Comparison of ENCODE assay signal across 14 cellular contexts in genomic region chr12:106740813-106741212, GRCh38.
"Had no signal": no experiment of that assay in that cellular context is flagged by ENCODE, and none has a peak within 500 bp of the region (broad histone marks: within the 10 kb centered on the region; RNA-seq: fewer than 3 reads in every experiment).

No MANE protein-coding gene starts in this region.

- H3K27ac ChIP-seq: brain microvascular endothelial cell, psoas muscle, sigmoid colon had no signal

- H3K4me1 Mint-ChIP-seq: activated naive CD8-positive, alpha-beta T cell treated with anti-CD3 and anti-CD28 coated beads for 36 hours; memory B cell had no signal

- H3K4me1 ChIP-seq: psoas muscle, sigmoid colon had no signal

- H3K9me3 ChIP-seq: psoas muscle, sigmoid colon had no signal

- H3K9me3 Mint-ChIP-seq: activated naive CD8-positive, alpha-beta T cell treated with anti-CD3 and anti-CD28 coated beads for 36 hours; dendritic cell treated with granulocyte-macrophage colony-stimulating factor and Interleukin-4, amounts not matched to agents 40 ng/mL and 50 ng/mL, for 4 days; memory B cell; nephron progenitor cell had no signal

- H3K27me3 Mint-ChIP-seq: activated naive CD8-positive, alpha-beta T cell treated with anti-CD3 and anti-CD28 coated beads for 36 hours had no signal

- DNase-seq: activated CD4-positive, CD25-positive, alpha-beta regulatory T cell; activated naive CD8-positive, alpha-beta T cell treated with anti-CD3 and anti-CD28 coated beads for 36 hours; activated T-cell treated with anti-CD3 and anti-CD28 coated beads, Interleukin-2, amount 50 U/mL, for 1 hour; hippocampal formation; nephron progenitor cell; psoas muscle; sigmoid colon; stimulated activated CD4-positive, alpha-beta T cell treated with anti-CD3 and anti-CD28 coated beads, Interleukin-2, amount 100 ng/mL, for 24 hours; stimulated activated naive CD4-positive, alpha-beta T cell; substantia nigra; T-helper 9 cell had no signal

- H3K4me3 ChIP-seq: psoas muscle, sigmoid colon had no signal

- H3K36me3 ChIP-seq: brain microvascular endothelial cell, sigmoid colon had no signal

- H3K27ac Mint-ChIP-seq: activated naive CD8-positive, alpha-beta T cell treated with anti-CD3 and anti-CD28 coated beads for 36 hours; dendritic cell treated with granulocyte-macrophage colony-stimulating factor and Interleukin-4, amounts not matched to agents 40 ng/mL and 50 ng/mL, for 4 days; memory B cell; nephron progenitor cell had no signal

- H3K4me3 Mint-ChIP-seq: activated naive CD8-positive, alpha-beta T cell treated with anti-CD3 and anti-CD28 coated beads for 36 hours; dendritic cell treated with granulocyte-macrophage colony-stimulating factor and Interleukin-4, amounts not matched to agents 40 ng/mL and 50 ng/mL, for 4 days; memory B cell; nephron progenitor cell had no signal

- ATAC-seq: psoas muscle had no signal

- H3K36me3 Mint-ChIP-seq: activated naive CD8-positive, alpha-beta T cell treated with anti-CD3 and anti-CD28 coated beads for 36 hours; memory B cell had no signal
